Comparison of ENCODE assay signal across 1 cellular context in the genomic region with DNA sequence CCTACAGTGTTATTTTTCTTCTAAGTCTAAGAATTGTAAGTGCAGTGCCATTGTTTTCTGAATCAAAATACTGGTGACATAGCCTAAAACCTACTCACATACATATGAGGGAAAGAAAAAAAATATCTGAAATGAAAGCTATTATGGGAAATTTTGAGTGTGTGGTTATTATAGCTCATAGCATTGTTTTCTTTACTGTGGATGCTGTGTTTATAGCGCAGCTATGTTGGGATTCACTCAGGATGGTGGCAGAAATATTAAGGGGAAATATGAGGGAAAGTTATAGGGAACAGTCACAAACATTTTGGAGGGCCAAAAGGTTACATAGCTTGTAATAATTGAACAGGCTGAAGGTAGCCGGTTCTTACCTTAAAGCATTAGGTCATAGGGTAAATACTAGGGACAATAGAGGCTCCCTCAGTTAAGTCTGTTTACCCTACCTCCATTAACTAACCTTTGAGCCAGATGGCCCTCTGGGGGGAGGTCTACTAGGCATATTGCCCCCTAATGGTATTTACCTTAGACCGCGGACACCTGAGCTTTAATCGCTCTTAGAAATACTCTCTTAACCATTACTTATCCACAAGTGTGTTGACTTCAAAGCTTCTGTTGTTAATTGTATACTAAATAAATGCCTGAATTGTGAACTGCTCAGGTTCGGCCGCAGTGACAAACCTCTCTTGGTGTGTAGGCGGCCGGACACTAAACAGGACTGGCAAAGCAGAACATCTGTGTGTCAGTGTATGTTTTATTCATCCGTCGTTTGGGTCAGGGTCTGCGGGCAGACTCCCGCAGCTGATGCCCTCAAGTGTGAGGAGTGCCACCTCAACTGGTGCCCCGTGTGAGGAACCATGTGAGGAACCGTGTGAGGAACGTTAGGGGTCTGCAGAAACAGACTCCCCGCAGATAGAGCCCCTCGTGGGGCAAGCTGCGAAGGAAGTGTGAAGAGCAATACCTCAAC.
A peak's percentile ranks its signal among the peaks of the same experiment; 100 is the strongest.
TF ChIP-seq lines count a peak whose summit lies in the region.

No MANE protein-coding gene starts in this region.

TF ChIP-seq in HepG2, 621 proteins besides CTCF, POLR2A, EP300 and RAD21 (continued from another document and continues in another):
- no peak for TF ChIP-seq CCDC6 (CRISPR knock-in tag; IDR thresholded peaks at IDR 0.05)
- TF ChIP-seq, protein P1, sequence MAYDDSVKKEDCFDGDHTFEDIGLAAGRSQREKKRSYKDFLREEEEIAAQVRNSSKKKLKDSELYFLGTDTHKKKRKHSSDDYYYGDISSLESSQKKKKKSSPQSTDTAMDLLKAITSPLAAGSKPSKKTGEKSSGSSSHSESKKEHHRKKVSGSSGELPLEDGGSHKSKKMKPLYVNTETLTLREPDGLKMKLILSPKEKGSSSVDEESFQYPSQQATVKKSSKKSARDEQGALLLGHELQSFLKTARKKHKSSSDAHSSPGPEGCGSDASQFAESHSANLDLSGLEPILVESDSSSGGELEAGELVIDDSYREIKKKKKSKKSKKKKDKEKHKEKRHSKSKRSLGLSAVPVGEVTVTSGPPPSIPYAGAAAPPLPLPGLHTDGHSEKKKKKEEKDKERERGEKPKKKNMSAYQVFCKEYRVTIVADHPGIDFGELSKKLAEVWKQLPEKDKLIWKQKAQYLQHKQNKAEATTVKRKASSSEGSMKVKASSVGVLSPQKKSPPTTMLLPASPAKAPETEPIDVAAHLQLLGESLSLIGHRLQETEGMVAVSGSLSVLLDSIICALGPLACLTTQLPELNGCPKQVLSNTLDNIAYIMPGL (CRISPR knock-in tag; IDR thresholded peaks at IDR 0.05; ENCODE audit: borderline replicate concordance in 1 of 2, low read depth in 1 of 2) = no peak
- TF ChIP-seq ZNF792 (CRISPR knock-in tag; IDR thresholded peaks at IDR 0.05) = peak; percentile 50; the same call in 1 of the 2 replicates
- TF ChIP-seq FOSL2 (CRISPR knock-in tag; IDR thresholded peaks at IDR 0.05) = peak; percentile 71
- TF ChIP-seq ZSCAN21 (CRISPR knock-in tag; IDR thresholded peaks at IDR 0.05; ENCODE audit: borderline replicate concordance) = no peak
- TF ChIP-seq ZKSCAN5 (CRISPR knock-in tag; IDR thresholded peaks at IDR 0.05) = no peak
- 0 out of 2 replicates have a peak, but pooled peaks have one; percentile 17 for TF ChIP-seq ATF7-NPFF (CRISPR knock-in tag; IDR thresholded peaks at IDR 0.05; ENCODE audit: low read depth)
- TF ChIP-seq MXD4 (CRISPR knock-in tag; IDR thresholded peaks at IDR 0.05) = no peak; the same call in 1 of the 2 replicates
- no peak for TF ChIP-seq ZNF235 (CRISPR knock-in tag; IDR thresholded peaks at IDR 0.05; ENCODE audit: borderline replicate concordance)
- TF ChIP-seq, protein P2, sequence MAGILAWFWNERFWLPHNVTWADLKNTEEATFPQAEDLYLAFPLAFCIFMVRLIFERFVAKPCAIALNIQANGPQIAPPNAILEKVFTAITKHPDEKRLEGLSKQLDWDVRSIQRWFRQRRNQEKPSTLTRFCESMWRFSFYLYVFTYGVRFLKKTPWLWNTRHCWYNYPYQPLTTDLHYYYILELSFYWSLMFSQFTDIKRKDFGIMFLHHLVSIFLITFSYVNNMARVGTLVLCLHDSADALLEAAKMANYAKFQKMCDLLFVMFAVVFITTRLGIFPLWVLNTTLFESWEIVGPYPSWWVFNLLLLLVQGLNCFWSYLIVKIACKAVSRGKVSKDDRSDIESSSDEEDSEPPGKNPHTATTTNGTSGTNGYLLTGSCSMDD (CRISPR knock-in tag; IDR thresholded peaks at IDR 0.05) = no peak
- TF ChIP-seq MBNL3 (CRISPR knock-in tag; conservative IDR thresholded peaks at IDR 0.05) = no peak
- TF ChIP-seq PRPF4 (IDR thresholded peaks at IDR 0.05; ENCODE audit: low read depth, low read length, poor library complexity, severe bottlenecking) = no peak
- TF ChIP-seq, protein P3, sequence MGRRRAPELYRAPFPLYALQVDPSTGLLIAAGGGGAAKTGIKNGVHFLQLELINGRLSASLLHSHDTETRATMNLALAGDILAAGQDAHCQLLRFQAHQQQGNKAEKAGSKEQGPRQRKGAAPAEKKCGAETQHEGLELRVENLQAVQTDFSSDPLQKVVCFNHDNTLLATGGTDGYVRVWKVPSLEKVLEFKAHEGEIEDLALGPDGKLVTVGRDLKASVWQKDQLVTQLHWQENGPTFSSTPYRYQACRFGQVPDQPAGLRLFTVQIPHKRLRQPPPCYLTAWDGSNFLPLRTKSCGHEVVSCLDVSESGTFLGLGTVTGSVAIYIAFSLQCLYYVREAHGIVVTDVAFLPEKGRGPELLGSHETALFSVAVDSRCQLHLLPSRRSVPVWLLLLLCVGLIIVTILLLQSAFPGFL (CRISPR knock-in tag; IDR thresholded peaks at IDR 0.05) = no peak
- TF ChIP-seq ZNF883 (CRISPR knock-in tag; IDR thresholded peaks at IDR 0.05; ENCODE audit: not compliant biosample characterization) = no peak
- no peak for TF ChIP-seq ZNF766 (CRISPR knock-in tag; IDR thresholded peaks at IDR 0.05; ENCODE audit: borderline replicate concordance)
- TF ChIP-seq ELF4 (CRISPR knock-in tag; IDR thresholded peaks at IDR 0.05; ENCODE audit: borderline replicate concordance) = no peak
- TF ChIP-seq, protein P4, sequence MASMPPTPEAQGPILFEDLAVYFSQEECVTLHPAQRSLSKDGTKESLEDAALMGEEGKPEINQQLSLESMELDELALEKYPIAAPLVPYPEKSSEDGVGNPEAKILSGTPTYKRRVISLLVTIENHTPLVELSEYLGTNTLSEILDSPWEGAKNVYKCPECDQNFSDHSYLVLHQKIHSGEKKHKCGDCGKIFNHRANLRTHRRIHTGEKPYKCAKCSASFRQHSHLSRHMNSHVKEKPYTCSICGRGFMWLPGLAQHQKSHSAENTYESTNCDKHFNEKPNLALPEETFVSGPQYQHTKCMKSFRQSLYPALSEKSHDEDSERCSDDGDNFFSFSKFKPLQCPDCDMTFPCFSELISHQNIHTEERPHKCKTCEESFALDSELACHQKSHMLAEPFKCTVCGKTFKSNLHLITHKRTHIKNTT (CRISPR knock-in tag; IDR thresholded peaks at IDR 0.05) = no peak
- TF ChIP-seq, protein P5, sequence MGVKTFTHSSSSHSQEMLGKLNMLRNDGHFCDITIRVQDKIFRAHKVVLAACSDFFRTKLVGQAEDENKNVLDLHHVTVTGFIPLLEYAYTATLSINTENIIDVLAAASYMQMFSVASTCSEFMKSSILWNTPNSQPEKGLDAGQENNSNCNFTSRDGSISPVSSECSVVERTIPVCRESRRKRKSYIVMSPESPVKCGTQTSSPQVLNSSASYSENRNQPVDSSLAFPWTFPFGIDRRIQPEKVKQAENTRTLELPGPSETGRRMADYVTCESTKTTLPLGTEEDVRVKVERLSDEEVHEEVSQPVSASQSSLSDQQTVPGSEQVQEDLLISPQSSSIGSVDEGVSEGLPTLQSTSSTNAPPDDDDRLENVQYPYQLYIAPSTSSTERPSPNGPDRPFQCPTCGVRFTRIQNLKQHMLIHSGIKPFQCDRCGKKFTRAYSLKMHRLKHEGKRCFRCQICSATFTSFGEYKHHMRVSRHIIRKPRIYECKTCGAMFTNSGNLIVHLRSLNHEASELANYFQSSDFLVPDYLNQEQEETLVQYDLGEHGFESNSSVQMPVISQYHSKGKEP (CRISPR knock-in tag; IDR thresholded peaks at IDR 0.05) = no peak
- no peak for TF ChIP-seq PRMT3 (CRISPR knock-in tag; IDR thresholded peaks at IDR 0.05; ENCODE audit: borderline replicate concordance, low read depth)
- no peak for TF ChIP-seq BHLHE40 (IDR thresholded peaks at IDR 0.05; ENCODE audit: low read length)
- TF ChIP-seq HNF4G (IDR thresholded peaks at IDR 0.05; ENCODE audit: borderline replicate concordance, low read depth, low read length) = peak; percentile 97
- peak; percentile 66; the same call in 1 of the 2 replicates for TF ChIP-seq HNF4G (CRISPR knock-in tag; IDR thresholded peaks at IDR 0.05; ENCODE audit: borderline replicate concordance, low read depth)
- TF ChIP-seq, protein P6, sequence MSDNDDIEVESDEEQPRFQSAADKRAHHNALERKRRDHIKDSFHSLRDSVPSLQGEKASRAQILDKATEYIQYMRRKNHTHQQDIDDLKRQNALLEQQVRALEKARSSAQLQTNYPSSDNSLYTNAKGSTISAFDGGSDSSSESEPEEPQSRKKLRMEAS (IDR thresholded peaks at IDR 0.05) = peak; percentile 42
- peak; percentile 49; the same call in 1 of the 2 replicates for TF ChIP-seq ZBTB21 (CRISPR knock-in tag; IDR thresholded peaks at IDR 0.05)
- TF ChIP-seq, protein P7, sequence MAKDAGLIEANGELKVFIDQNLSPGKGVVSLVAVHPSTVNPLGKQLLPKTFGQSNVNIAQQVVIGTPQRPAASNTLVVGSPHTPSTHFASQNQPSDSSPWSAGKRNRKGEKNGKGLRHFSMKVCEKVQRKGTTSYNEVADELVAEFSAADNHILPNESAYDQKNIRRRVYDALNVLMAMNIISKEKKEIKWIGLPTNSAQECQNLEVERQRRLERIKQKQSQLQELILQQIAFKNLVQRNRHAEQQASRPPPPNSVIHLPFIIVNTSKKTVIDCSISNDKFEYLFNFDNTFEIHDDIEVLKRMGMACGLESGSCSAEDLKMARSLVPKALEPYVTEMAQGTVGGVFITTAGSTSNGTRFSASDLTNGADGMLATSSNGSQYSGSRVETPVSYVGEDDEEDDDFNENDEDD (CRISPR knock-in tag; IDR thresholded peaks at IDR 0.05; ENCODE audit: borderline replicate concordance) = peak; percentile 27; the same call in 1 of the 2 replicates
- TF ChIP-seq CC2D1A (CRISPR knock-in tag; IDR thresholded peaks at IDR 0.05) = no peak
- TF ChIP-seq HDAC6 (IDR thresholded peaks at IDR 0.05; ENCODE audit: low read depth, low read length) = no peak
- TF ChIP-seq RARG (CRISPR knock-in tag; IDR thresholded peaks at IDR 0.05; ENCODE audit: low read depth) = no peak
- TF ChIP-seq ZNF343 (CRISPR knock-in tag; IDR thresholded peaks at IDR 0.05) = no peak
- peak; percentile 69; the same call in 1 of the 2 replicates for TF ChIP-seq NR2C2 (CRISPR knock-in tag; IDR thresholded peaks at IDR 0.05; ENCODE audit: borderline replicate concordance)
- TF ChIP-seq KLF9 (CRISPR knock-in tag; IDR thresholded peaks at IDR 0.05; ENCODE audit: low read depth) = no peak
- peak; percentile 64; the same call in 1 of the 2 replicates for TF ChIP-seq ZNF772 (CRISPR knock-in tag; IDR thresholded peaks at IDR 0.05)
- no peak for TF ChIP-seq ZNF747 (CRISPR knock-in tag; IDR thresholded peaks at IDR 0.05; ENCODE audit: borderline replicate concordance)
- TF ChIP-seq JUND (CRISPR knock-in tag; IDR thresholded peaks at IDR 0.05) = peak; percentile 86
- TF ChIP-seq, protein P8, sequence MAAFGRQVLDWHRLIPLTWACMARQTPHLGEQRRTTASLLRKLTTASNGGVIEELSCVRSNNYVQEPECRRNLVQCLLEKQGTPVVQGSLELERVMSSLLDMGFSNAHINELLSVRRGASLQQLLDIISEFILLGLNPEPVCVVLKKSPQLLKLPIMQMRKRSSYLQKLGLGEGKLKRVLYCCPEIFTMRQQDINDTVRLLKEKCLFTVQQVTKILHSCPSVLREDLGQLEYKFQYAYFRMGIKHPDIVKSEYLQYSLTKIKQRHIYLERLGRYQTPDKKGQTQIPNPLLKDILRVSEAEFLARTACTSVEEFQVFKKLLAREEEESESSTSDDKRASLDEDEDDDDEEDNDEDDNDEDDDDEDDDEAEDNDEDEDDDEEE (CRISPR knock-in tag; IDR thresholded peaks at IDR 0.05) = no peak
- TF ChIP-seq GPN1 (CRISPR knock-in tag; IDR thresholded peaks at IDR 0.05; ENCODE audit: borderline replicate concordance) = no peak
- TF ChIP-seq, protein P9, sequence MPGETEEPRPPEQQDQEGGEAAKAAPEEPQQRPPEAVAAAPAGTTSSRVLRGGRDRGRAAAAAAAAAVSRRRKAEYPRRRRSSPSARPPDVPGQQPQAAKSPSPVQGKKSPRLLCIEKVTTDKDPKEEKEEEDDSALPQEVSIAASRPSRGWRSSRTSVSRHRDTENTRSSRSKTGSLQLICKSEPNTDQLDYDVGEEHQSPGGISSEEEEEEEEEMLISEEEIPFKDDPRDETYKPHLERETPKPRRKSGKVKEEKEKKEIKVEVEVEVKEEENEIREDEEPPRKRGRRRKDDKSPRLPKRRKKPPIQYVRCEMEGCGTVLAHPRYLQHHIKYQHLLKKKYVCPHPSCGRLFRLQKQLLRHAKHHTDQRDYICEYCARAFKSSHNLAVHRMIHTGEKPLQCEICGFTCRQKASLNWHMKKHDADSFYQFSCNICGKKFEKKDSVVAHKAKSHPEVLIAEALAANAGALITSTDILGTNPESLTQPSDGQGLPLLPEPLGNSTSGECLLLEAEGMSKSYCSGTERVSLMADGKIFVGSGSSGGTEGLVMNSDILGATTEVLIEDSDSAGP (CRISPR knock-in tag; IDR thresholded peaks at IDR 0.05; ENCODE audit: borderline replicate concordance) = peak; percentile 41; the same call in 1 of the 2 replicates
- TF ChIP-seq ZNF33B (CRISPR knock-in tag; IDR thresholded peaks at IDR 0.05) = no peak
- TF ChIP-seq, protein P10, sequence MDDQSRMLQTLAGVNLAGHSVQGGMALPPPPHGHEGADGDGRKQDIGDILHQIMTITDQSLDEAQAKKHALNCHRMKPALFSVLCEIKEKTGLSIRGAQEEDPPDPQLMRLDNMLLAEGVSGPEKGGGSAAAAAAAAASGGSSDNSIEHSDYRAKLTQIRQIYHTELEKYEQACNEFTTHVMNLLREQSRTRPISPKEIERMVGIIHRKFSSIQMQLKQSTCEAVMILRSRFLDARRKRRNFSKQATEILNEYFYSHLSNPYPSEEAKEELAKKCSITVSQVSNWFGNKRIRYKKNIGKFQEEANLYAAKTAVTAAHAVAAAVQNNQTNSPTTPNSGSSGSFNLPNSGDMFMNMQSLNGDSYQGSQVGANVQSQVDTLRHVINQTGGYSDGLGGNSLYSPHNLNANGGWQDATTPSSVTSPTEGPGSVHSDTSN (CRISPR knock-in tag; IDR thresholded peaks at IDR 0.05; ENCODE audit: borderline replicate concordance) = no peak
- peak; percentile 65 for TF ChIP-seq BRD4 (CRISPR knock-in tag; IDR thresholded peaks at IDR 0.05)
- no peak for TF ChIP-seq RORA (CRISPR knock-in tag; IDR thresholded peaks at IDR 0.05)
- no peak for TF ChIP-seq ZNF660 (CRISPR knock-in tag; IDR thresholded peaks at IDR 0.05; ENCODE audit: borderline replicate concordance, low read depth)
- TF ChIP-seq, protein P11, sequence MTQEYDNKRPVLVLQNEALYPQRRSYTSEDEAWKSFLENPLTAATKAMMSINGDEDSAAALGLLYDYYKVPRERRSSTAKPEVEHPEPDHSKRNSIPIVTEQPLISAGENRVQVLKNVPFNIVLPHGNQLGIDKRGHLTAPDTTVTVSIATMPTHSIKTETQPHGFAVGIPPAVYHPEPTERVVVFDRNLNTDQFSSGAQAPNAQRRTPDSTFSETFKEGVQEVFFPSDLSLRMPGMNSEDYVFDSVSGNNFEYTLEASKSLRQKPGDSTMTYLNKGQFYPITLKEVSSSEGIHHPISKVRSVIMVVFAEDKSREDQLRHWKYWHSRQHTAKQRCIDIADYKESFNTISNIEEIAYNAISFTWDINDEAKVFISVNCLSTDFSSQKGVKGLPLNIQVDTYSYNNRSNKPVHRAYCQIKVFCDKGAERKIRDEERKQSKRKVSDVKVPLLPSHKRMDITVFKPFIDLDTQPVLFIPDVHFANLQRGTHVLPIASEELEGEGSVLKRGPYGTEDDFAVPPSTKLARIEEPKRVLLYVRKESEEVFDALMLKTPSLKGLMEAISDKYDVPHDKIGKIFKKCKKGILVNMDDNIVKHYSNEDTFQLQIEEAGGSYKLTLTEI (CRISPR knock-in tag; conservative IDR thresholded peaks at IDR 0.05) = no peak
- TF ChIP-seq KDM5A (IDR thresholded peaks at IDR 0.05; ENCODE audit: borderline replicate concordance, low read length) = no peak
- TF ChIP-seq, protein P12, sequence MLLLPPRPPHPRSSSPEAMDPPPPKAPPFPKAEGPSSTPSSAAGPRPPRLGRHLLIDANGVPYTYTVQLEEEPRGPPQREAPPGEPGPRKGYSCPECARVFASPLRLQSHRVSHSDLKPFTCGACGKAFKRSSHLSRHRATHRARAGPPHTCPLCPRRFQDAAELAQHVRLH (CRISPR knock-in tag; IDR thresholded peaks at IDR 0.05; ENCODE audit: borderline replicate concordance, low read depth) = peak; percentile 92; the same call in 1 of the 2 replicates
- TF ChIP-seq PHF5A (CRISPR knock-in tag; IDR thresholded peaks at IDR 0.05; ENCODE audit: low read depth, unreplicated experiment) = peak; percentile 68
